ENCODE assay signal across 8 cellular contexts in genomic region chr22:49960159-49960966, GRCh38. TPM values are rescaled to one million over a fixed set of nuclear protein-coding genes. Genes with fewer than 3 reads are reported as not detected.
DNase-seq lines count a peak whose midpoint lies in the region; ATAC-seq, FAIRE-seq and TF ChIP-seq lines count a peak whose summit lies in the region.

TSS of gene PIM3 (plus strand) at chr22:49960772. CDS start at chr22:49960948, 176 bp downstream.

- H3K36me3 Mint-ChIP-seq in WTC11 = peaks cover 7% of the 10 kb centered on the region

- H3K36me3 ChIP-seq in bronchial epithelial cell (ENCODE audit: control insufficient read depth, insufficient read depth, low read length) (peaks cover 20% of the 10 kb centered on the region), small intestine (ENCODE audit: control insufficient read depth in 2 of 2, insufficient read depth in 2 of 2, low read length in 2 of 2) (peaks cover 14% of the 10 kb centered on the region in 2 donors)

- peak; percentile 63 for ATAC-seq in GM18907 (IDR thresholded peaks at IDR 0.05; ENCODE audit: unreplicated experiment)
- peak; percentile 59 for ATAC-seq in HG03139 (IDR thresholded peaks at IDR 0.05; ENCODE audit: unreplicated experiment)
- peak; percentile 85 for ATAC-seq in WTC11

- no peaks in the 10 kb centered on the region; the same call in 1 of the 2 replicates for H3K27me3 Mint-ChIP-seq in WTC11 (ENCODE audit: low read depth)

- POLR2A ChIA-PET in WTC11 (lab: Charles Lee) = no interaction called here

- H3K27me3 ChIP-seq in bronchial epithelial cell (ENCODE audit: control insufficient read depth, insufficient read depth, low read length) (no peaks in the 10 kb centered on the region), small intestine (ENCODE audit: control insufficient read depth in 2 of 2, insufficient read depth in 2 of 2, low read length in 2 of 2) (no peaks in the 10 kb centered on the region)

- DNase-seq in AG08395 (ENCODE audit: low spot score) (peak; percentile 98), NCI-H226 (peak; percentile 90), WTC11 (ENCODE audit: low spot score) (peak; percentile 88), bronchial epithelial cell (ENCODE audit: low read depth) (peak; percentile 81), iPS-NIHi7 (ENCODE audit: extremely low spot score) (peak; percentile 97), small intestine (peak; percentile 97)

- TF ChIP-seq CTCF in WTC11 (IDR thresholded peaks at IDR 0.05) = no peak
- no peak for TF ChIP-seq CTCF in bronchial epithelial cell (IDR thresholded peaks at IDR 0.05; ENCODE audit: insufficient read depth, low read length, severe bottlenecking)

- H3K4me3 Mint-ChIP-seq in WTC11 = peak within 1 kb of the TSS; percentile 81

- no peaks in the 10 kb centered on the region for H3K9me3 ChIP-seq in small intestine (ENCODE audit: control insufficient read depth, low read depth)

- FAIRE-seq in bronchial epithelial cell (lab: Jason Lieb, UNC) (no peak), small intestine (lab: Jason Lieb, UNC) (no peak)

- peaks cover 3 to 8% of the 10 kb centered on the region in 2 donors for H3K4me1 ChIP-seq in small intestine (ENCODE audit: control insufficient read depth in 2 of 2, insufficient read depth in 1 of 2, low read depth in 1 of 2, low read length in 1 of 2)

- 0% methylated on average over 54 to 132 of the region's 132 CpGs for whole genome bisulfite sequencing in small intestine, 3 donors

- CTCF ChIA-PET in WTC11 (lab: Charles Lee) = interaction anchor here (1.0 to 1.6 kb wide), 2 partner anchors 14 to 29 kb away, joined by 4 to 5 read pairs; no protein-coding TSS in a partner anchor

- peak within 1 kb of the TSS; percentile 94 to 96 for H3K27ac ChIP-seq in small intestine (ENCODE audit: low read depth in 1 of 2, low read length in 1 of 2)

- no peaks in the 10 kb centered on the region for H3K9me3 Mint-ChIP-seq in WTC11

- peaks cover 5% of the 10 kb centered on the region; the same call in 1 of the 2 replicates for H3K4me1 Mint-ChIP-seq in WTC11

- peak within 1 kb of the TSS; percentile 98 for H3K4me3 ChIP-seq in bronchial epithelial cell (ENCODE audit: low read depth, low read length)
- peak within 1 kb of the TSS; percentile 97 for H3K4me3 ChIP-seq in small intestine (ENCODE audit: low read depth in 1 of 2, low read length in 2 of 2)

- no peak within 1 kb of the TSS; the same call in 1 of the 2 replicates for H3K27ac Mint-ChIP-seq in WTC11

TF ChIP-seq in WTC11, 78 proteins besides CTCF, POLR2A, EP300 and RAD21 (continues in another document):
- TF ChIP-seq MAX (CRISPR knock-in tag; IDR thresholded peaks at IDR 0.05) = peak; percentile 72; the same call in 1 of the 2 replicates
- no peak for TF ChIP-seq AFF4 (CRISPR knock-in tag; IDR thresholded peaks at IDR 0.05; ENCODE audit: borderline replicate concordance)
- TF ChIP-seq ESRRA (CRISPR knock-in tag; IDR thresholded peaks at IDR 0.05; ENCODE audit: borderline replicate concordance) = peak; percentile 67; the same call in 1 of the 2 replicates
- no peak for TF ChIP-seq SOX15 (CRISPR knock-in tag; IDR thresholded peaks at IDR 0.05)
- peak; percentile 27; the same call in 1 of the 2 replicates for TF ChIP-seq ELF4 (CRISPR knock-in tag; IDR thresholded peaks at IDR 0.05; ENCODE audit: low read depth)
- peak; percentile 7; the same call in 1 of the 2 replicates for TF ChIP-seq USF2 (CRISPR knock-in tag; IDR thresholded peaks at IDR 0.05)
- peak; percentile 87 for TF ChIP-seq CREM (CRISPR knock-in tag; IDR thresholded peaks at IDR 0.05)
- peak; percentile 98 for TF ChIP-seq SP1 (CRISPR knock-in tag; conservative IDR thresholded peaks at IDR 0.05)
- TF ChIP-seq FOXP1 (CRISPR knock-in tag; IDR thresholded peaks at IDR 0.05; ENCODE audit: borderline replicate concordance) = peak; percentile 43; the same call in 1 of the 2 replicates
- 0 out of 2 replicates have a peak, but pooled peaks have one; percentile 6 for TF ChIP-seq ZNF423 (CRISPR knock-in tag; IDR thresholded peaks at IDR 0.05)
- peak; percentile 70; the same call in 1 of the 2 replicates for TF ChIP-seq RELA (CRISPR knock-in tag; IDR thresholded peaks at IDR 0.05; ENCODE audit: borderline replicate concordance)
- TF ChIP-seq ZNF512 (CRISPR knock-in tag; IDR thresholded peaks at IDR 0.05; ENCODE audit: borderline replicate concordance) = no peak
- peak; percentile 84 for TF ChIP-seq ATF1 (CRISPR knock-in tag; IDR thresholded peaks at IDR 0.05)
- no peak for TF ChIP-seq IRF2 (CRISPR knock-in tag; IDR thresholded peaks at IDR 0.05; ENCODE audit: borderline replicate concordance, low read depth)
- TF ChIP-seq HMGXB4 (CRISPR knock-in tag; IDR thresholded peaks at IDR 0.05) = peak; percentile 37; the same call in 1 of the 2 replicates
- no peak for TF ChIP-seq TEAD4 (CRISPR knock-in tag; IDR thresholded peaks at IDR 0.05)

RNA-seq across cellular contexts. Expression of gene PIM3, which starts in this region (rescaled TPM):
- total RNA-seq in WTC11 (2021) = 42.9 to 45.7 TPM (median 44.3 TPM) in 3 replicates
- 67.1 and 130 TPM in 2 replicates for total RNA-seq in bronchial epithelial cell
- 10 to 100 TPM; 35.7 to 72.2 (median 49.4) TPM for polyA plus RNA-seq in small intestine

Comparison
In these comparisons a context has a peak if more than half of its experiments do, and no peak if none do; other contexts are left out.
1. Peak in every context shown above with its lines: DNase-seq, ATAC-seq, H3K4me3 ChIP-seq and H3K27ac ChIP-seq.